8 cellular contexts compared by ENCODE assay signal in genomic region chr10:119030421-119031250, GRCh38. TPM values are rescaled to one million over a fixed set of nuclear protein-coding genes. Genes with fewer than 3 reads are reported as not detected.
DNase-seq lines count a peak whose midpoint lies in the region; ATAC-seq and TF ChIP-seq lines count a peak whose summit lies in the region.

No MANE protein-coding gene starts in this region.

- H3K9me3 ChIP-seq in body of pancreas = no peaks in the 10 kb centered on the region

- in situ Hi-C loops in KBM-7 (cut with MboI; ENCODE audit: low pct_unique_long_range_greater_than_20kb, low sequenced_read_pairs) = no loop called here

- H3K4me1 ChIP-seq in body of pancreas = peaks cover 35% of the 10 kb centered on the region

- no peak for TF ChIP-seq POLR2A in body of pancreas (IDR thresholded peaks at IDR 0.05)

- 9 to 35% methylated on average over 15 to 55 of the region's 65 CpGs for WGBS in body of pancreas, 2 donors

- peak; percentile 90 for DNase-seq in GM12865 (ENCODE audit: low read depth)
- peak; percentile 72 for DNase-seq in KBM-7
- DNase-seq in T-helper 1 cell = peak in 4 of 5 donors; percentile 30 to 74 (median 40)
- DNase-seq in body of pancreas = peak; percentile 46 to 60 (median 58)
- peak; percentile 89 for DNase-seq in islet precursor cell
- DNase-seq in stimulated activated CD4-positive, alpha-beta T cell treated with anti-CD3 and anti-CD28 coated beads, Interleukin-4, amount 100 ng/mL, for 24 hours = peak; percentile 44
- DNase-seq in mesenteric fat pad (ENCODE audit: low spot score) = no peak

- intact Hi-C loops in body of pancreas (cut with DNase I) = no loop called here

- H3K4me3 ChIP-seq in GM12865 (ENCODE audit: low read depth, low read length) (peak overlapping the region; percentile 47), body of pancreas (no peak overlapping the region)

- peaks cover 4 to 9% of the 10 kb centered on the region in 2 donors for H3K36me3 ChIP-seq in body of pancreas (replicated peaks in 1 of 2; ENCODE audit: insufficient read depth in 1 of 2, low read depth in 2 of 2)

- peak; percentile 60 for ATAC-seq in GM21786 (IDR thresholded peaks at IDR 0.05; ENCODE audit: unreplicated experiment)
- peak; percentile 24 for ATAC-seq in body of pancreas

- peak overlapping the region in 1 of 4 donors; percentile 3 for H3K27ac ChIP-seq in body of pancreas

- TF ChIP-seq CTCF in GM12865 (IDR thresholded peaks at IDR 0.05; ENCODE audit: insufficient read depth, low read depth, low read length, missing control alignments) (no peak), body of pancreas (IDR thresholded peaks at IDR 0.05) (no peak)

- H3K27me3 ChIP-seq in body of pancreas = no peaks in the 10 kb centered on the region

RNA-seq across cellular contexts. Expression of gene NANOS1, which starts 1.1 kb away (rescaled TPM):
- total RNA-seq in body of pancreas (1 to 10 TPM; 4.4 to 9.9 TPM), mesenteric fat pad (54.3 TPM)

RNA-seq across cellular contexts. Expression of gene EIF3A, which starts 50.0 kb away (rescaled TPM):
- 100 to 1,000 TPM; 107 to 114 TPM for total RNA-seq in body of pancreas
- total RNA-seq in mesenteric fat pad = 159 TPM
